8 cellular contexts compared by ENCODE assay signal in the genomic region with DNA sequence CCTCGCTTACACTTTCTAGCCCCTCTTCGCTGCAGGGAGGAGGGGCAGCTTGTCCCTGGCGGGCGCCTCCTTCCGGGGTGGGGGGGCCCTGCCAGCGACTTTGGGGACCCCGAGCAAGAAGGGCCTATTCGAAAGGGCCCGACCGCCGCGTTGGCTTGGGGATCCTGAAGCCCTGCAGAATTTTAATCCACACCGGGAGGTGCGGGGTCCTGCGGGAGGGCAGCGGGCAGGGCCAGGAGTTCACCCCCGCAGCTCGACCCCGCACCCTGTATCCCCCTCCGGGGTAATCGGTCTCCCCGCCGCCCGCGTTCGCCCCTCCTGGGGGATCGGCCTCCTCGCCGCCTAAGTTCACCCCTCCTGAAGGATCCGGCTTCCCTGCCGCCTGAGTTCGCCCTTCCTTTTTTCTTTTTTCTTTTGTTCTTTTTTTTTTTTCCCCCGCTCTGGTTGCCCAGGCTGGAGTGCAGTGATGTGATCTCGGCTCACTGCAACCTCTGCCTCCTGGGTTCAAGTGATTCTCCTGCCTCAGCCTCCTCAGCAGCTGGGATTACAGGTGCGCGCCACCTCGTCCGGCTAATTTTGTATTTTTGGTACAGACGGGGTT. TPM values are rescaled to one million over a fixed set of nuclear protein-coding genes. Genes with fewer than 3 reads are reported as not detected.
DNase-seq lines count a peak whose midpoint lies in the region.

No MANE protein-coding gene starts in this region.

- H3K27ac Mint-ChIP-seq in activated T-helper 1 cell treated with anti-CD3 and anti-CD28 coated beads, Interleukin-12 subunit alpha, Interleukin-12 subunit beta, Interleukin-2, Interleukin-4 antibody, amounts not matched to agents 30 ng/mL and 10 ng/mL and 1 ng/mL, durations not matched to agents 14 hours and 24 hours and 36 hours, result peak overlapping the region; percentile 91

- H3K27me3 ChIP-seq in iPS-20b (ENCODE audit: insufficient read depth, low read length), result no peaks in the 10 kb centered on the region
- no peaks in the 10 kb centered on the region for H3K27me3 ChIP-seq in subcutaneous abdominal adipose tissue (ENCODE audit: control insufficient read depth in 5 of 5, insufficient read depth in 4 of 5, low read length in 5 of 5)

- H3K36me3 Mint-ChIP-seq in activated T-helper 1 cell treated with anti-CD3 and anti-CD28 coated beads, Interleukin-12 subunit alpha, Interleukin-12 subunit beta, Interleukin-2, Interleukin-4 antibody, amounts not matched to agents 30 ng/mL and 10 ng/mL and 1 ng/mL, durations not matched to agents 14 hours and 24 hours and 36 hours (ENCODE audit: low read depth), result peaks cover 24% of the 10 kb centered on the region

- H3K9me3 Mint-ChIP-seq in activated T-helper 1 cell treated with anti-CD3 and anti-CD28 coated beads, Interleukin-12 subunit alpha, Interleukin-12 subunit beta, Interleukin-2, Interleukin-4 antibody, amounts not matched to agents 30 ng/mL and 10 ng/mL and 1 ng/mL, durations not matched to agents 14 hours and 24 hours and 36 hours, result no peaks in the 10 kb centered on the region

- no peak overlapping the region for H3K27ac ChIP-seq in iPS-20b (ENCODE audit: low read length)
- H3K27ac ChIP-seq in subcutaneous abdominal adipose tissue (ENCODE audit: low read depth, low read length), result peak overlapping the region; percentile 57

- intact Hi-C loops in activated T-helper 1 cell treated with anti-CD3 and anti-CD28 coated beads, Interleukin-12 subunit alpha, Interleukin-12 subunit beta, Interleukin-2, Interleukin-4 antibody, amounts not matched to agents 30 ng/mL and 10 ng/mL and 1 ng/mL, durations not matched to agents 14 hours and 24 hours and 36 hours (cut with micrococcal nuclease), result loop anchor here (5.0 kb wide), 1 partner anchor 177 kb away; no protein-coding TSS in a partner anchor

- H3K27me3 Mint-ChIP-seq in activated T-helper 1 cell treated with anti-CD3 and anti-CD28 coated beads, Interleukin-12 subunit alpha, Interleukin-12 subunit beta, Interleukin-2, Interleukin-4 antibody, amounts not matched to agents 30 ng/mL and 10 ng/mL and 1 ng/mL, durations not matched to agents 14 hours and 24 hours and 36 hours (ENCODE audit: insufficient read depth), result no peaks in the 10 kb centered on the region

- DNase-seq in NCI-H2227 (lab: John Stamatoyannopoulos, UW; ENCODE audit: unreplicated experiment), result peak; percentile 18
- DNase-seq in NCI-H2227 treated with DMSO at 0.1 percent for 48 hours (lab: John Stamatoyannopoulos, UW), result no peak
- DNase-seq in activated T-helper 1 cell treated with anti-CD3 and anti-CD28 coated beads, Interleukin-12 subunit alpha, Interleukin-12 subunit beta, Interleukin-2, Interleukin-4 antibody, amounts not matched to agents 30 ng/mL and 10 ng/mL and 1 ng/mL, durations not matched to agents 14 hours and 24 hours and 36 hours (ENCODE audit: low spot score), result no peak
- DNase-seq in LoVo (ENCODE audit: low spot score), result no peak
- no peak for DNase-seq in stimulated activated naive CD4-positive, alpha-beta T cell treated with Interleukin-2 at 50 U/mL for 16 hours (lab: John Stamatoyannopoulos, UW)
- no peak for DNase-seq in dermis blood vessel endothelial cell

- H3K36me3 ChIP-seq in iPS-20b (ENCODE audit: insufficient read depth, low read depth, low read length), result peaks cover 9% of the 10 kb centered on the region
- peaks cover 0 to 18% (median 14%) of the 10 kb centered on the region in 5 donors for H3K36me3 ChIP-seq in subcutaneous abdominal adipose tissue (ENCODE audit: control insufficient read depth in 5 of 5, insufficient read depth in 5 of 5, low read length in 5 of 5)

- peak overlapping the region; percentile 65 for H3K4me3 ChIP-seq in iPS-20b (ENCODE audit: low read length)
- H3K4me3 ChIP-seq in subcutaneous abdominal adipose tissue (ENCODE audit: low read depth in 1 of 5, low read length in 5 of 5), result peak overlapping the region; percentile 68 to 80 (median 70)

- H3K4me1 ChIP-seq in iPS-20b (ENCODE audit: insufficient read depth, low read length) (no peaks in the 10 kb centered on the region), subcutaneous abdominal adipose tissue (ENCODE audit: control insufficient read depth in 5 of 5, insufficient read depth in 5 of 5, low read length in 5 of 5) (peaks cover 8 to 63% (median 48%) of the 10 kb centered on the region in 5 donors)

- H3K9ac ChIP-seq in iPS-20b (ENCODE audit: low read depth, low read length), result peak overlapping the region; percentile 48; the same call in 1 of the 2 replicates
- peak overlapping the region in 4 of 5 donors; percentile 54 to 88 (median 75) for H3K9ac ChIP-seq in subcutaneous abdominal adipose tissue (ENCODE audit: low read length in 5 of 5)

- H3K4me1 Mint-ChIP-seq in activated T-helper 1 cell treated with anti-CD3 and anti-CD28 coated beads, Interleukin-12 subunit alpha, Interleukin-12 subunit beta, Interleukin-2, Interleukin-4 antibody, amounts not matched to agents 30 ng/mL and 10 ng/mL and 1 ng/mL, durations not matched to agents 14 hours and 24 hours and 36 hours (ENCODE audit: low read depth), result peaks cover 31% of the 10 kb centered on the region

- peak overlapping the region; percentile 97 for H3K4me3 Mint-ChIP-seq in activated T-helper 1 cell treated with anti-CD3 and anti-CD28 coated beads, Interleukin-12 subunit alpha, Interleukin-12 subunit beta, Interleukin-2, Interleukin-4 antibody, amounts not matched to agents 30 ng/mL and 10 ng/mL and 1 ng/mL, durations not matched to agents 14 hours and 24 hours and 36 hours

- H3K9me3 ChIP-seq in iPS-20b (ENCODE audit: insufficient read depth, low read depth, low read length) (no peaks in the 10 kb centered on the region), subcutaneous abdominal adipose tissue (ENCODE audit: control insufficient read depth in 5 of 5, low read length in 5 of 5) (no peaks in the 10 kb centered on the region)

RNA-seq across cellular contexts. Expression of gene MOB3A, which starts 0.7 kb away (rescaled TPM):
- 161 and 167 TPM in 2 replicates for total RNA-seq in activated T-helper 1 cell treated with anti-CD3 and anti-CD28 coated beads, Interleukin-12 subunit alpha, Interleukin-12 subunit beta, Interleukin-2, Interleukin-4 antibody, amounts not matched to agents 30 ng/mL and 10 ng/mL and 1 ng/mL, durations not matched to agents 14 hours and 24 hours and 36 hours
- 26.4 and 54.0 TPM in 2 replicates for total RNA-seq in dermis blood vessel endothelial cell

RNA-seq across cellular contexts. Expression of gene IZUMO4, which starts 1.3 kb away (rescaled TPM):
- total RNA-seq in activated T-helper 1 cell treated with anti-CD3 and anti-CD28 coated beads, Interleukin-12 subunit alpha, Interleukin-12 subunit beta, Interleukin-2, Interleukin-4 antibody, amounts not matched to agents 30 ng/mL and 10 ng/mL and 1 ng/mL, durations not matched to agents 14 hours and 24 hours and 36 hours, result 6.7 and 7.1 TPM in 2 replicates
- total RNA-seq in dermis blood vessel endothelial cell, result 0.65 and 1.5 TPM in 2 replicates

RNA-seq across cellular contexts. Expression of gene MKNK2, which starts 44.4 kb away (rescaled TPM):
- 150 and 166 TPM in 2 replicates for total RNA-seq in activated T-helper 1 cell treated with anti-CD3 and anti-CD28 coated beads, Interleukin-12 subunit alpha, Interleukin-12 subunit beta, Interleukin-2, Interleukin-4 antibody, amounts not matched to agents 30 ng/mL and 10 ng/mL and 1 ng/mL, durations not matched to agents 14 hours and 24 hours and 36 hours
- total RNA-seq in dermis blood vessel endothelial cell, result 147 and 289 TPM in 2 replicates

RNA-seq across cellular contexts. Expression of gene AP3D1, which starts 55.9 kb away (rescaled TPM):
- 120 and 124 TPM in 2 replicates for total RNA-seq in activated T-helper 1 cell treated with anti-CD3 and anti-CD28 coated beads, Interleukin-12 subunit alpha, Interleukin-12 subunit beta, Interleukin-2, Interleukin-4 antibody, amounts not matched to agents 30 ng/mL and 10 ng/mL and 1 ng/mL, durations not matched to agents 14 hours and 24 hours and 36 hours
- 75.7 and 137 TPM in 2 replicates for total RNA-seq in dermis blood vessel endothelial cell
